In the genomic region with DNA sequence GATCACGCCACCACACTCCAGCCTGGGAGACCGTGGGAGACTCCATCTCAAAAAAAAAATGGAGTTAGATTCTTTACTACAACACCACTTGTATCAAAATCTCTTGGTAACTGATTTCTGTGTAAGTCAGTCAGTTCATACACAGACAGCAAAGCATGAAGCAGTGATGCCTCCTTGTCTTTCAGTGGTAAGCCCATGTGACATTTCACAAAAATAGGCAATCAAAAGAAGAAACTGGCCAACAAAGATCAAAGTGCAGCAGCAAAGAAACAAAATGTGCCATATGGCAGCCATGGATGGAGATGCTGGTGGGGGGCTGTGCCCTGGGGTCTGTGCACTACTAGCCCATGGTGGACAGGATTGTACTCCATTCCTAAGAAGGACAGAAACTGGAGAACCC, we compare ENCODE assay signal across 17 cellular contexts.
"Had no signal": no experiment of that assay in that cellular context is flagged by ENCODE, and none has a peak within 500 bp of the region (broad histone marks: within the 10 kb centered on the region; RNA-seq: fewer than 3 reads in every experiment).

No MANE protein-coding gene starts in this region.

- H3K27ac Mint-ChIP-seq: stimulated activated effector memory CD8-positive, alpha-beta T cell treated with anti-CD3 and anti-CD28 coated beads, Interleukin-12 subunit alpha, Interleukin-12 subunit beta, amount 100 ng/mL, for 72 hours had no signal

- ATAC-seq: heart left ventricle, left colon, right lobe of liver, upper lobe of right lung had no signal

- H3K27ac ChIP-seq: heart left ventricle, ovary, right lobe of liver, testis, tibial nerve, upper lobe of right lung, vagina had no signal

- H3K9me3 ChIP-seq: heart left ventricle, ovary, right lobe of liver, testis, tibial nerve, upper lobe of right lung, vagina had no signal

- H3K36me3 Mint-ChIP-seq: stimulated activated effector memory CD8-positive, alpha-beta T cell treated with anti-CD3 and anti-CD28 coated beads, Interleukin-12 subunit alpha, Interleukin-12 subunit beta, amount 100 ng/mL, for 72 hours had no signal

- DNase-seq: effector memory CD4-positive, alpha-beta T cell; heart left ventricle; hippocampal formation; left colon; naive thymus-derived CD4-positive, alpha-beta T cell; nucleus accumbens; ovary; right lobe of liver; stimulated activated CD4-positive, alpha-beta T cell treated with anti-CD3 and anti-CD28 coated beads, Interleukin-4, amount 100 ng/mL, for 1 hour; stimulated activated CD8-positive, alpha-beta memory T cell treated with anti-CD3 and anti-CD28 coated beads, Interleukin-4, amount 100 ng/mL, for 48 hours; stimulated activated naive CD8-positive, alpha-beta T cell treated with anti-CD3 and anti-CD28 coated beads, Interleukin-15, amount 100 ng/mL, for 72 hours; testis; upper lobe of right lung had no signal

- H3K9me3 Mint-ChIP-seq: naive thymus-derived CD4-positive, alpha-beta T cell; neural crest cell; stimulated activated effector memory CD8-positive, alpha-beta T cell treated with anti-CD3 and anti-CD28 coated beads, Interleukin-12 subunit alpha, Interleukin-12 subunit beta, amount 100 ng/mL, for 72 hours had no signal

- H3K36me3 ChIP-seq: heart left ventricle, ovary, right lobe of liver, tibial nerve, upper lobe of right lung, vagina had no signal

- H3K4me1 ChIP-seq: upper lobe of right lung had no signal

- H3K4me3 Mint-ChIP-seq: neural crest cell; stimulated activated effector memory CD8-positive, alpha-beta T cell treated with anti-CD3 and anti-CD28 coated beads, Interleukin-12 subunit alpha, Interleukin-12 subunit beta, amount 100 ng/mL, for 72 hours; stimulated activated naive CD8-positive, alpha-beta T cell treated with anti-CD3 and anti-CD28 coated beads, Interleukin-15, amount 100 ng/mL, for 72 hours had no signal

- H3K27me3 ChIP-seq: heart left ventricle, ovary, right lobe of liver, testis, tibial nerve, upper lobe of right lung, vagina had no signal

- H3K4me3 ChIP-seq: heart left ventricle, ovary, right lobe of liver, testis, tibial nerve, upper lobe of right lung, vagina had no signal
